ENCODE assay signal across 20 cellular contexts in the genomic region with DNA sequence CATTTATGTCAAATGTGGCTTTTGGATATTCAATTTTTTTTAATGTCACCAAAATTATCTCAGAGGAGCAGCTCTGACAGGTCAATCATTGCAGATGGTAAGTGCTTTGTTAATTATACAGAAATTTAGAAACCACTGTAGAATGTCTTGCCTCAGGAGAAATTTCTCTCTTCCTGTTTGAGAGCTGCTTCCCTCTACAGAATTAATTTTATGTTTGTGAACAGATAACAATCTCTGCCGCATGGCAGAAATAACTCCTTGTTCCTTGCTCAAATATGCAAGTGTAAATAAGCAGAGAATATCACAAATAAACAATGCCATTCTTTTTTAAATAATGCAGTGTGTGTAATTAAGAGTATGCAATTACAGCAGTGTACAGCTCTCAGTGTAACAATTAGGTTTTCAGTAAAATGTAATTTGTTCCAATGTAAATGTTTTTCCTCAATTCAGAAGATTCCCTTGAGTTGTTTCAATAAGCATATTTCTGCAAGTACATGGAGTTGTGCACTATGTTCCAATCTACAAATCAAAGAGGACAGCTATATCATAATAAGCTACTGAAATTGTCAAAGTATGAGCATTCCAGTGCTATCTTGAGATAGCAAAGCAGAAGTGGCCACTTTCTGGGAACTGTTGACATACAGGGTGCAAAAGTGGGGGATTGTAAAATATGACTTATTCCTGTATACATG.
A peak's percentile ranks its signal among the peaks of the same experiment; 100 is the strongest.
DNase-seq lines count a peak whose midpoint lies in the region; ATAC-seq and TF ChIP-seq lines count a peak whose summit lies in the region.
"Had no signal": no experiment of that assay in that cellular context is flagged by ENCODE, and none has a peak within 500 bp of the region (broad histone marks: within the 10 kb centered on the region; RNA-seq: fewer than 3 reads in every experiment).

No MANE protein-coding gene starts in this region.

- no peak overlapping the region for H3K4me3 ChIP-seq in LNCaP clone FGC (ENCODE audit: low read depth, low read length)
- H3K4me3 ChIP-seq in SK-N-MC = no peak overlapping the region
- H3K4me3 ChIP-seq in left lung = no peak overlapping the region
- H3K4me3 ChIP-seq: GM23248, SJSA1 had no signal

- H3K27ac ChIP-seq in SK-N-MC = no peak overlapping the region
- no peak overlapping the region for H3K27ac ChIP-seq in left lung
- H3K27ac ChIP-seq: GM23248, SJSA1 had no signal

- no peaks in the 10 kb centered on the region for H3K27me3 ChIP-seq in left lung
- H3K27me3 ChIP-seq: BE2C, SJSA1 had no signal

- TF ChIP-seq CTCF in LNCaP clone FGC (IDR thresholded peaks at IDR 0.05; ENCODE audit: control insufficient read depth, extremely low read depth, insufficient read depth) (no peak), left lung (IDR thresholded peaks at IDR 0.05) (no peak)

- no peak overlapping the region for H3K9ac ChIP-seq in SK-N-MC (ENCODE audit: insufficient read length)
- H3K9ac ChIP-seq: GM23248 had no signal

- no peaks in the 10 kb centered on the region for H3K9me3 ChIP-seq in SK-N-MC (ENCODE audit: low read depth, low read length)
- no peaks in the 10 kb centered on the region for H3K9me3 ChIP-seq in left lung
- H3K9me3 ChIP-seq: BE2C had no signal

- ATAC-seq in left lung = peak; percentile 26
- ATAC-seq in GM18867 (IDR thresholded peaks at IDR 0.05; ENCODE audit: unreplicated experiment) = no peak
- ATAC-seq: PC-3 had no signal

- intact Hi-C loops in left lung (cut with DNase I) = no loop called here

- H3K4me1 ChIP-seq in left lung = no peaks in the 10 kb centered on the region
- H3K4me1 ChIP-seq: SJSA1 had no signal

- H3K36me3 ChIP-seq in SK-N-MC (ENCODE audit: insufficient read depth, low read length) = no peaks in the 10 kb centered on the region
- no peaks in the 10 kb centered on the region for H3K36me3 ChIP-seq in left lung
- H3K36me3 ChIP-seq: BE2C, SJSA1 had no signal

- DNase-seq in COLO829 (ENCODE audit: low spot score) (peak; percentile 14), LNCaP clone FGC (ENCODE audit: low read depth) (peak; percentile 78), SK-N-MC (ENCODE audit: low read depth, low spot score) (peak; percentile 48), left lung (no peak), superior temporal gyrus (ENCODE audit: extremely low spot score) (no peak)
- no peak for DNase-seq in activated CD8-positive, alpha-beta memory T cell treated with anti-CD3 and anti-CD28 coated beads, Interleukin-2, amount 50 U/mL, for 48 hours
- DNase-seq: BE2C; CD4-positive, alpha-beta memory T cell; DMS79 treated with DMSO at 0.1 percent for 48 hours; GM23248; KG1; NCI-H1105; NCI-H1694; NCI-H2107; NCI-H226; NCI-H524 treated with DMSO at 0.1 percent for 48 hours; PC-3; T-helper 1 cell had no signal

Comparison
In these comparisons a context has a peak if more than half of its experiments do, and no peak if none do; other contexts are left out.
1. DNase-seq: peak in COLO829 (single experiment), LNCaP clone FGC (single experiment) and SK-N-MC (single experiment); none in left lung (0 of 2), superior temporal gyrus (single experiment) and activated CD8-positive, alpha-beta memory T cell treated with anti-CD3 and anti-CD28 coated beads, Interleukin-2, amount 50 U/mL, for 48 hours (single experiment).